ENCODE assay signal across 8 cellular contexts in the genomic region with DNA sequence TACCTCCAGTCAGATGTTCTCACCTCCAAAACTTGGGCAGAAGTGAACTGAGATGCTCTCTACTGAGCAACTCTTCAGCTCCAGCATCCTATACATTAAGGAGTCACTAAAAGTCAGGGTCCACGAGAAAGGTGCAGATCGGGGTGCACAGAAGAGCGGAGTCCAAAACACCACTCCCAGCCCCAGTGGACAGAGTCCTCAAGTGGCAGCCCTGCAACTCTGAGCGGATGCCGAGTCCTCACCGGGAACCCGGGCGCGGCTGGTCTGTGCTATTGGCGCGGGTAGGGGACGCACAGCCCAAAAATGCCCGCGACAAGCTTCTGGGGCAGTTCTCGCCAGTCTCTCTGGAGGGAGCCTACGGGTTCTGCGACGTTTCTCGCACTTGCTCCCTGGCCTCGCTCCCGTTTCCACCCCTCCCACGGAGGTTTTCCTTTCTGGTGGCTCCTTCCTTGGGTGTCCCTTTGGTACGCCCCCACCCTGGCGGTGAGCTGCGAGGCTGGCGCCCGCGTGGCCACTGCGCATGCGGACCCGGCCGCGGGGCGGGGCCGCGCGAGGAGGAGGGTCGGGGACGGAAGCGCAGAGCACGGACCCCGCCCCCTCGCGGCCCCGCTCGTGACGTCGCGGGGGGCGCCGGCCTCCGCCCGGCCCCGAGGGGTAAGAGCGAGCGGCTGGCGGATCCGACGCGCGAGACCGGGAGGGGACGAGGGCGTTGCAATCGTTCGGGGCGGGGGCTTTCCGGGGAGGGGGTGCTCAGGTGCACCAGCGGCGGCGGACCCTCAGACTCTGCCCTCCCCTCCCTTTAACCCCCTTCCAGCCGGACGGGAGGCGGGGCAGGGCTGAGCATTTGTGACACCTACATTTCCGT. TPM values are rescaled to one million over a fixed set of nuclear protein-coding genes. Genes with fewer than 3 reads are reported as not detected.
DNase-seq lines count a peak whose midpoint lies in the region; ATAC-seq, FAIRE-seq and TF ChIP-seq lines count a peak whose summit lies in the region.

A gene with protein sequence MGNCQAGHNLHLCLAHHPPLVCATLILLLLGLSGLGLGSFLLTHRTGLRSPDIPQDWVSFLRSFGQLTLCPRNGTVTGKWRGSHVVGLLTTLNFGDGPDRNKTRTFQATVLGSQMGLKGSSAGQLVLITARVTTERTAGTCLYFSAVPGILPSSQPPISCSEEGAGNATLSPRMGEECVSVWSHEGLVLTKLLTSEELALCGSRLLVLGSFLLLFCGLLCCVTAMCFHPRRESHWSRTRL (plus strand): TSS at position 601 of the 865 bp plus-strand sequence. CDS start 1,065 bp downstream, outside the sequence.

- TF ChIP-seq EP300 in A549 (IDR thresholded peaks at IDR 0.05), result no peak

- no peaks in the 10 kb centered on the region for H3K9me3 ChIP-seq in A549

- H3K27me3 ChIP-seq in bronchial epithelial cell (ENCODE audit: control insufficient read depth, insufficient read depth, low read length), result no peaks in the 10 kb centered on the region

- TF ChIP-seq POLR2A in A549 (IDR thresholded peaks at IDR 0.05; ENCODE audit: low read length), result peak; percentile 53

- DNase-seq in A549 (ENCODE audit: low read depth in 1 of 2, low spot score in 1 of 2) (peak; percentile 88 to 94), NCI-H226 (peak; percentile 82), WTC11 (ENCODE audit: low spot score) (peak; percentile 86), bronchial epithelial cell (ENCODE audit: low read depth) (peak; percentile 62), inferior parietal cortex (ENCODE audit: extremely low spot score) (peak; percentile 92)
- peak; percentile 82 to 89 for DNase-seq in stimulated activated CD4-positive, alpha-beta T cell treated with anti-CD3 and anti-CD28 coated beads, Interleukin-12 subunit alpha, Interleukin-12 subunit beta, amount 100 ng/mL, for 24 hours (ENCODE audit: low read depth in 2 of 2)

- FAIRE-seq in A549 (lab: Jason Lieb, UNC) (no peak), bronchial epithelial cell (lab: Jason Lieb, UNC) (no peak)

- H3K36me3 ChIP-seq in bronchial epithelial cell (ENCODE audit: control insufficient read depth, insufficient read depth, low read length), result peaks cover 6% of the 10 kb centered on the region

- 2% methylated on average over 34 of the region's 75 CpGs for WGBS in A549 (ENCODE audit: missing lambda C conversion rate)

- TF ChIP-seq RAD21 in A549 (conservative IDR thresholded peaks at IDR 0.05 in 1 of 2, IDR thresholded peaks at IDR 0.05 in 1 of 2), result peak in 1 of 2 experiments; percentile 47; a peak in 4 of 5 replicates

- H3K4me3 ChIP-seq in A549, result peak within 1 kb of the TSS; percentile 74
- peak within 1 kb of the TSS; percentile 81 for H3K4me3 ChIP-seq in bronchial epithelial cell (ENCODE audit: low read depth, low read length)

- CTCF ChIA-PET in A549 (lab: Yijun Ruan, JAX) (interaction anchor here (0.6 to 2.6 kb wide), 19 partner anchors 10 to 146 kb away, joined by 3 to 18 read pairs (median 5); a partner anchor contains a TSS), WTC11 (lab: Charles Lee) (interaction anchor here (0.8 to 2.7 kb wide), 20 partner anchors 9 to 270 kb away, joined by 3 to 25 read pairs (median 5); a partner anchor contains a TSS)

- POLR2A ChIA-PET in A549 (lab: Yijun Ruan, JAX) (interaction anchor here (0.8 to 2.8 kb wide), 7 partner anchors 10 to 129 kb away, joined by 3 to 45 read pairs (median 5); a partner anchor contains a TSS), WTC11 (lab: Charles Lee) (interaction anchor here (0.6 to 2.5 kb wide), 8 partner anchors 11 to 381 kb away, joined by 3 to 17 read pairs (median 4); a partner anchor contains a TSS)

- peak within 1 kb of the TSS; percentile 57; the same call in 1 of the 2 replicates for H3K27ac Mint-ChIP-seq in WTC11

- no peaks in the 10 kb centered on the region for H3K9me3 Mint-ChIP-seq in WTC11

- peaks cover 12% of the 10 kb centered on the region; the same call in 1 of the 3 replicates for H3K4me1 ChIP-seq in A549

- H3K4me3 Mint-ChIP-seq in WTC11, result peak within 1 kb of the TSS; percentile 86

- TF ChIP-seq CTCF in A549 (IDR thresholded peaks at IDR 0.05) (no peak; the same call in 1 of the 3 replicates), WTC11 (IDR thresholded peaks at IDR 0.05) (no peak), bronchial epithelial cell (IDR thresholded peaks at IDR 0.05; ENCODE audit: insufficient read depth, low read length, severe bottlenecking) (peak; percentile 44)

- peaks cover 13% of the 10 kb centered on the region for H3K4me1 Mint-ChIP-seq in WTC11

- H3K36me3 Mint-ChIP-seq in WTC11, result peaks cover 3% of the 10 kb centered on the region

- peaks cover 12% of the 10 kb centered on the region for H3K27me3 Mint-ChIP-seq in WTC11 (ENCODE audit: low read depth)

- ATAC-seq in A549 (peak; percentile 96 to 97), GM18858 (IDR thresholded peaks at IDR 0.05; ENCODE audit: unreplicated experiment) (peak; percentile 77), HG03103 (IDR thresholded peaks at IDR 0.05; ENCODE audit: low read depth, unreplicated experiment) (peak; percentile 61), WTC11 (peak; percentile 92)

- H3K27ac ChIP-seq in A549, result peak within 1 kb of the TSS; percentile 86 to 96

- H3K4me2 ChIP-seq in A549, result peak within 1 kb of the TSS; percentile 97

TF ChIP-seq in A549, 52 proteins besides CTCF, POLR2A, EP300 and RAD21 (continues in another document):
- TF ChIP-seq CHD4 (IDR thresholded peaks at IDR 0.05; ENCODE audit: borderline replicate concordance), result no peak
- peak; percentile 26; the same call in 2 of the 3 replicates for TF ChIP-seq SMC3 (IDR thresholded peaks at IDR 0.05)
- TF ChIP-seq ZC3H11A (IDR thresholded peaks at IDR 0.05), result no peak
- TF ChIP-seq KDM5A (IDR thresholded peaks at IDR 0.05), result no peak
- TF ChIP-seq, protein P1, sequence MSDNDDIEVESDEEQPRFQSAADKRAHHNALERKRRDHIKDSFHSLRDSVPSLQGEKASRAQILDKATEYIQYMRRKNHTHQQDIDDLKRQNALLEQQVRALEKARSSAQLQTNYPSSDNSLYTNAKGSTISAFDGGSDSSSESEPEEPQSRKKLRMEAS (IDR thresholded peaks at IDR 0.05), result peak; percentile 73
- TF ChIP-seq, protein P2, sequence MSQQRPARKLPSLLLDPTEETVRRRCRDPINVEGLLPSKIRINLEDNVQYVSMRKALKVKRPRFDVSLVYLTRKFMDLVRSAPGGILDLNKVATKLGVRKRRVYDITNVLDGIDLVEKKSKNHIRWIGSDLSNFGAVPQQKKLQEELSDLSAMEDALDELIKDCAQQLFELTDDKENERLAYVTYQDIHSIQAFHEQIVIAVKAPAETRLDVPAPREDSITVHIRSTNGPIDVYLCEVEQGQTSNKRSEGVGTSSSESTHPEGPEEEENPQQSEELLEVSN (IDR thresholded peaks at IDR 0.05; ENCODE audit: borderline replicate concordance, low read depth), result peak; percentile 70
- no peak for TF ChIP-seq FOSB (CRISPR knock-in tag; IDR thresholded peaks at IDR 0.05)
- TF ChIP-seq, protein P3, sequence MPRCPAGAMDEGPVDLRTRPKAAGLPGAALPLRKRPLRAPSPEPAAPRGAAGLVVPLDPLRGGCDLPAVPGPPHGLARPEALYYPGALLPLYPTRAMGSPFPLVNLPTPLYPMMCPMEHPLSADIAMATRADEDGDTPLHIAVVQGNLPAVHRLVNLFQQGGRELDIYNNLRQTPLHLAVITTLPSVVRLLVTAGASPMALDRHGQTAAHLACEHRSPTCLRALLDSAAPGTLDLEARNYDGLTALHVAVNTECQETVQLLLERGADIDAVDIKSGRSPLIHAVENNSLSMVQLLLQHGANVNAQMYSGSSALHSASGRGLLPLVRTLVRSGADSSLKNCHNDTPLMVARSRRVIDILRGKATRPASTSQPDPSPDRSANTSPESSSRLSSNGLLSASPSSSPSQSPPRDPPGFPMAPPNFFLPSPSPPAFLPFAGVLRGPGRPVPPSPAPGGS (IDR thresholded peaks at IDR 0.05), result peak; percentile 63; the same call in 2 of the 3 replicates
- 0 out of 2 replicates have a peak, but pooled peaks have one; percentile 22 for TF ChIP-seq HOXB5 (CRISPR knock-in tag; IDR thresholded peaks at IDR 0.05)

TF ChIP-seq in WTC11, 78 proteins besides CTCF, POLR2A, EP300 and RAD21 (continues in another document):
- TF ChIP-seq, protein P4, sequence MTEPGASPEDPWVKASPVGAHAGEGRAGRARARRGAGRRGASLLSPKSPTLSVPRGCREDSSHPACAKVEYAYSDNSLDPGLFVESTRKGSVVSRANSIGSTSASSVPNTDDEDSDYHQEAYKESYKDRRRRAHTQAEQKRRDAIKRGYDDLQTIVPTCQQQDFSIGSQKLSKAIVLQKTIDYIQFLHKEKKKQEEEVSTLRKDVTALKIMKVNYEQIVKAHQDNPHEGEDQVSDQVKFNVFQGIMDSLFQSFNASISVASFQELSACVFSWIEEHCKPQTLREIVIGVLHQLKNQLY (CRISPR knock-in tag; IDR thresholded peaks at IDR 0.05), result no peak
- no peak for TF ChIP-seq MXD4 (CRISPR knock-in tag; IDR thresholded peaks at IDR 0.05; ENCODE audit: borderline replicate concordance)
- TF ChIP-seq, protein P5, sequence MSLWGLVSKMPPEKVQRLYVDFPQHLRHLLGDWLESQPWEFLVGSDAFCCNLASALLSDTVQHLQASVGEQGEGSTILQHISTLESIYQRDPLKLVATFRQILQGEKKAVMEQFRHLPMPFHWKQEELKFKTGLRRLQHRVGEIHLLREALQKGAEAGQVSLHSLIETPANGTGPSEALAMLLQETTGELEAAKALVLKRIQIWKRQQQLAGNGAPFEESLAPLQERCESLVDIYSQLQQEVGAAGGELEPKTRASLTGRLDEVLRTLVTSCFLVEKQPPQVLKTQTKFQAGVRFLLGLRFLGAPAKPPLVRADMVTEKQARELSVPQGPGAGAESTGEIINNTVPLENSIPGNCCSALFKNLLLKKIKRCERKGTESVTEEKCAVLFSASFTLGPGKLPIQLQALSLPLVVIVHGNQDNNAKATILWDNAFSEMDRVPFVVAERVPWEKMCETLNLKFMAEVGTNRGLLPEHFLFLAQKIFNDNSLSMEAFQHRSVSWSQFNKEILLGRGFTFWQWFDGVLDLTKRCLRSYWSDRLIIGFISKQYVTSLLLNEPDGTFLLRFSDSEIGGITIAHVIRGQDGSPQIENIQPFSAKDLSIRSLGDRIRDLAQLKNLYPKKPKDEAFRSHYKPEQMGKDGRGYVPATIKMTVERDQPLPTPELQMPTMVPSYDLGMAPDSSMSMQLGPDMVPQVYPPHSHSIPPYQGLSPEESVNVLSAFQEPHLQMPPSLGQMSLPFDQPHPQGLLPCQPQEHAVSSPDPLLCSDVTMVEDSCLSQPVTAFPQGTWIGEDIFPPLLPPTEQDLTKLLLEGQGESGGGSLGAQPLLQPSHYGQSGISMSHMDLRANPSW (CRISPR knock-in tag; conservative IDR thresholded peaks at IDR 0.05; ENCODE audit: low read depth), result no peak
- no peak for TF ChIP-seq JAZF1 (CRISPR knock-in tag; IDR thresholded peaks at IDR 0.05)
- TF ChIP-seq ETV6 (CRISPR knock-in tag; IDR thresholded peaks at IDR 0.05), result 0 out of 2 replicates have a peak, but pooled peaks have one; percentile 9

RNA-seq across cellular contexts. Expression of the gene that starts here (rescaled TPM):
- polyA plus RNA-seq in A549 (2011; rRNA removed) (65.1 and 82.5 TPM in 2 replicates), A549 (2017; fragmentation: RNase III; extraction: RNeasy Plus Mini Kit Qiagen cat#74134 plus additional on column Dnase treatment) (68.1 to 77.2 TPM (median 74.4 TPM) in 3 replicates)
- polyA plus RNA-seq in A549 (2012; cell fraction: cytosol; rRNA removed), result 66.5 and 71.2 TPM in 2 replicates
- polyA plus RNA-seq in A549 (2012; cell fraction: nucleus; rRNA removed), result 56.7 and 79.5 TPM in 2 replicates
- polyA minus RNA-seq in A549 (2011; rRNA and poly(A)+ RNA removed), result 55.4 and 65.0 TPM in 2 replicates
- total RNA-seq in WTC11 (2021) (69.6 to 87.6 TPM (median 78.0 TPM) in 3 replicates), bronchial epithelial cell (49.8 and 66.1 TPM in 2 replicates)

Comparison
In these comparisons a context has a peak if more than half of its experiments do, and no peak if none do; other contexts are left out.
1. Peak in every context shown above with its lines: DNase-seq, ATAC-seq, H3K4me3 ChIP-seq and H3K27ac ChIP-seq.